In genomic region chr11:33324211-33324985, GRCh38 we compare ENCODE assay signal across 12 cellular contexts. TPM values are rescaled to one million over a fixed set of nuclear protein-coding genes. Genes with fewer than 3 reads are reported as not detected.
A peak's percentile ranks its signal among the peaks of the same experiment; 100 is the strongest.
DNase-seq lines count a peak whose midpoint lies in the region; ATAC-seq, FAIRE-seq and TF ChIP-seq lines count a peak whose summit lies in the region.
"Had no signal": no experiment of that assay in that cellular context is flagged by ENCODE, and none has a peak within 500 bp of the region (broad histone marks: within the 10 kb centered on the region; RNA-seq: fewer than 3 reads in every experiment).

No MANE protein-coding gene starts in this region.

- peak overlapping the region; percentile 32 for H3K4me2 ChIP-seq in GM12878 (ENCODE audit: control insufficient read depth, insufficient read depth)

- TF ChIP-seq CTCF in GM12878 (IDR thresholded peaks at IDR 0.05 in 2 of 3, conservative IDR thresholded peaks at IDR 0.05 in 1 of 3; ENCODE audit: control insufficient read depth in 2 of 3, extremely low read depth in 1 of 3, insufficient read depth in 1 of 3, low read depth in 3 of 3, low read length in 3 of 3) (no peak), foreskin keratinocyte (conservative IDR thresholded peaks at IDR 0.05) (no peak)

- intact Hi-C loops in GM12878 (cut with micrococcal nuclease; ENCODE audit: unreplicated experiment) = no loop called here

- no peaks in the 10 kb centered on the region for H3K9me3 Mint-ChIP-seq in activated naive CD4-positive, alpha-beta T cell treated with anti-CD3 and anti-CD28 coated beads, Interleukin-2, amount 50 U/mL, for 24 hours
- H3K9me3 Mint-ChIP-seq in stimulated activated effector memory CD8-positive, alpha-beta T cell treated with anti-CD3 and anti-CD28 coated beads, Interleukin-12 subunit alpha, Interleukin-12 subunit beta, amount 100 ng/mL, for 72 hours = no peaks in the 10 kb centered on the region
- H3K9me3 Mint-ChIP-seq: activated CD4-positive, alpha-beta T cell treated with anti-CD3 and anti-CD28 coated beads, Interleukin-2, amount 10 ng/mL, durations not matched to agents 7 days and 5 days; endodermal cell had no signal

- H3K79me2 ChIP-seq in GM12878 (ENCODE audit: control insufficient read depth, insufficient read depth, low read length) = peaks cover 58% of the 10 kb centered on the region

- H3K4me1 Mint-ChIP-seq in activated naive CD4-positive, alpha-beta T cell treated with anti-CD3 and anti-CD28 coated beads, Interleukin-2, amount 50 U/mL, for 24 hours = peaks cover 42% of the 10 kb centered on the region
- H3K4me1 Mint-ChIP-seq in stimulated activated effector memory CD8-positive, alpha-beta T cell treated with anti-CD3 and anti-CD28 coated beads, Interleukin-12 subunit alpha, Interleukin-12 subunit beta, amount 100 ng/mL, for 72 hours = peaks cover 29% of the 10 kb centered on the region
- H3K4me1 Mint-ChIP-seq: activated CD4-positive, alpha-beta T cell treated with anti-CD3 and anti-CD28 coated beads, Interleukin-2, amount 10 ng/mL, durations not matched to agents 7 days and 5 days had no signal

- RAD21 ChIA-PET in GM12878 (lab: Charles Lee; ENCODE audit: unreplicated experiment) = interaction anchor here (0.6 to 1.0 kb wide), 3 partner anchors 15 to 259 kb away, joined by 3 read pairs; no protein-coding TSS in a partner anchor

- no peak for TF ChIP-seq RAD21 in GM12878 (IDR thresholded peaks at IDR 0.05; ENCODE audit: insufficient read depth, low read depth, low read length)

- H3K27ac ChIP-seq in GM12878 (ENCODE audit: control insufficient read depth, insufficient read depth) (peak overlapping the region; percentile 53), foreskin keratinocyte (no peak overlapping the region)

- no peaks in the 10 kb centered on the region for H3K36me3 Mint-ChIP-seq in activated naive CD4-positive, alpha-beta T cell treated with anti-CD3 and anti-CD28 coated beads, Interleukin-2, amount 50 U/mL, for 24 hours
- peaks cover 9% of the 10 kb centered on the region for H3K36me3 Mint-ChIP-seq in stimulated activated effector memory CD8-positive, alpha-beta T cell treated with anti-CD3 and anti-CD28 coated beads, Interleukin-12 subunit alpha, Interleukin-12 subunit beta, amount 100 ng/mL, for 72 hours

- H3K27me3 Mint-ChIP-seq in activated naive CD4-positive, alpha-beta T cell treated with anti-CD3 and anti-CD28 coated beads, Interleukin-2, amount 50 U/mL, for 24 hours = no peaks in the 10 kb centered on the region
- H3K27me3 Mint-ChIP-seq: activated CD4-positive, alpha-beta T cell treated with anti-CD3 and anti-CD28 coated beads, Interleukin-2, amount 10 ng/mL, durations not matched to agents 7 days and 5 days had no signal

- ATAC-seq in HG03139 (IDR thresholded peaks at IDR 0.05; ENCODE audit: unreplicated experiment) (peak; percentile 54), GM12878 (peak; percentile 78), foreskin keratinocyte (no peak), HG02938 (IDR thresholded peaks at IDR 0.05; ENCODE audit: unreplicated experiment) (no peak)
- no peak for ATAC-seq in stimulated activated effector memory CD8-positive, alpha-beta T cell treated with anti-CD3 and anti-CD28 coated beads, Interleukin-12 subunit alpha, Interleukin-12 subunit beta, amount 100 ng/mL, for 72 hours

- TF ChIP-seq EP300 in GM12878 (IDR thresholded peaks at IDR 0.05; ENCODE audit: borderline replicate concordance in 1 of 2, control insufficient read depth in 1 of 2, low read depth in 2 of 2, low read length in 2 of 2) = no peak

- H3K4me1 ChIP-seq in GM12878 (ENCODE audit: control insufficient read depth, insufficient read depth, low read length) = peaks cover 26% of the 10 kb centered on the region
- H3K4me1 ChIP-seq in foreskin keratinocyte = no peaks in the 10 kb centered on the region

- no peak overlapping the region for H3K4me3 ChIP-seq in GM12878
- H3K4me3 ChIP-seq: upper lobe of left lung had no signal

- POLR2A ChIA-PET in GM12878 (lab: Charles Lee) = no interaction called here

- no peak overlapping the region for H3K4me3 Mint-ChIP-seq in activated naive CD4-positive, alpha-beta T cell treated with anti-CD3 and anti-CD28 coated beads, Interleukin-2, amount 50 U/mL, for 24 hours
- no peak overlapping the region for H3K4me3 Mint-ChIP-seq in stimulated activated effector memory CD8-positive, alpha-beta T cell treated with anti-CD3 and anti-CD28 coated beads, Interleukin-12 subunit alpha, Interleukin-12 subunit beta, amount 100 ng/mL, for 72 hours
- H3K4me3 Mint-ChIP-seq: activated CD4-positive, alpha-beta T cell treated with anti-CD3 and anti-CD28 coated beads, Interleukin-2, amount 10 ng/mL, durations not matched to agents 7 days and 5 days; endodermal cell had no signal

- no peak overlapping the region for H2AFZ ChIP-seq in GM12878 (ENCODE audit: control insufficient read depth, low read depth, low read length)

- no peak for DNase-seq in activated naive CD4-positive, alpha-beta T cell treated with anti-CD3 and anti-CD28 coated beads, Interleukin-2, amount 50 U/mL, for 16 hours
- DNase-seq in GM12878 (ENCODE audit: low read depth, low spot score) (no peak), foreskin keratinocyte (no peak), DMS114 treated with DMSO at 0.1 percent for 48 hours (lab: John Stamatoyannopoulos, UW; ENCODE audit: unreplicated experiment) (no peak)
- no peak for DNase-seq in stimulated activated effector memory CD8-positive, alpha-beta T cell treated with anti-CD3 and anti-CD28 coated beads, Interleukin-12 subunit alpha, Interleukin-12 subunit beta, amount 100 ng/mL, for 72 hours (ENCODE audit: low spot score in 2 of 2)
- DNase-seq: activated CD4-positive, alpha-beta T cell treated with anti-CD3 and anti-CD28 coated beads, Interleukin-2, amount 10 ng/mL, durations not matched to agents 7 days and 5 days; endodermal cell; NCI-H1694; upper lobe of left lung had no signal

- SMC1A ChIA-PET in GM12878 (lab: Charles Lee; ENCODE audit: uncharacterized antibody, unreplicated experiment) = interaction anchor here (0.7 to 6.7 kb wide), 6 partner anchors 11 to 159 kb away, joined by 3 to 44 read pairs (median 3); no protein-coding TSS in a partner anchor

- WGBS in GM12878 (ENCODE audit: insufficient coverage, insufficient replicate concordance, low lambda C conversion rate, missing lambda C conversion rate) = 98% methylated on average over 5 of the region's 5 CpGs

- no peak for TF ChIP-seq POLR2A in GM12878 (IDR thresholded peaks at IDR 0.05; ENCODE audit: low read depth, low read length)

- in situ Hi-C loops in GM12878 (cut with MboI) = loop anchor here (10.0 kb wide), 1 partner anchor 370 kb away; no protein-coding TSS in a partner anchor

- H3K27ac Mint-ChIP-seq in activated naive CD4-positive, alpha-beta T cell treated with anti-CD3 and anti-CD28 coated beads, Interleukin-2, amount 50 U/mL, for 24 hours = peak overlapping the region; percentile 44
- peak overlapping the region; percentile 9 for H3K27ac Mint-ChIP-seq in stimulated activated effector memory CD8-positive, alpha-beta T cell treated with anti-CD3 and anti-CD28 coated beads, Interleukin-12 subunit alpha, Interleukin-12 subunit beta, amount 100 ng/mL, for 72 hours
- H3K27ac Mint-ChIP-seq: activated CD4-positive, alpha-beta T cell treated with anti-CD3 and anti-CD28 coated beads, Interleukin-2, amount 10 ng/mL, durations not matched to agents 7 days and 5 days; endodermal cell had no signal

- FAIRE-seq in GM12878 (lab: Jason Lieb, UNC) = no peak

- no peaks in the 10 kb centered on the region for H3K27me3 ChIP-seq in GM12878 (replicated peaks in 1 of 2; ENCODE audit: control insufficient read depth in 2 of 2, insufficient read depth in 2 of 2, low read length in 1 of 2)
- H3K27me3 ChIP-seq in foreskin keratinocyte = no peaks in the 10 kb centered on the region
- H3K27me3 ChIP-seq: upper lobe of left lung had no signal

- no peak overlapping the region for H3K9ac ChIP-seq in GM12878 (ENCODE audit: control insufficient read depth, insufficient read depth, low read length)

- H3K36me3 ChIP-seq in GM12878 (ENCODE audit: control insufficient read depth in 2 of 2, insufficient read depth in 2 of 2, low read length in 1 of 2) = no peaks in the 10 kb centered on the region
- H3K36me3 ChIP-seq: upper lobe of left lung had no signal

- no TSS peak for BruUV-seq in GM12878 (replicated peaks; lab: Mats Ljungman, UMichigan)

- CTCF ChIA-PET in GM12878 (lab: Yijun Ruan, JAX) = interaction anchor here (1.0 to 1.2 kb wide), 2 partner anchors 64 to 158 kb away, joined by 3 to 4 read pairs; no protein-coding TSS in a partner anchor

- H3K9me3 ChIP-seq in GM12878 (replicated peaks; ENCODE audit: control insufficient read depth, insufficient read depth, low read length) = no peaks in the 10 kb centered on the region
- H3K9me3 ChIP-seq: upper lobe of left lung had no signal

- no peaks in the 10 kb centered on the region for H4K20me1 ChIP-seq in GM12878 (ENCODE audit: control insufficient read depth, insufficient read depth)

RNA-seq across cellular contexts. Expression of gene KIAA1549L, which starts 51.5 kb away (rescaled TPM):
- total RNA-seq in GM12878 (2013; cell fraction: nucleolus; rRNA removed) = 20.7 and 21.8 TPM in 2 replicates
- total RNA-seq in GM12878 (2014; rRNA removed) = 2.1 and 2.4 TPM in 2 replicates
- total RNA-seq in GM12878 (2014; rRNA removed; fragmentation: Illumina TruSeq; extraction: Trizol) = 1.7 and 1.9 TPM in 2 replicates
- total RNA-seq in GM12878 (2021) = 4.4 and 4.7 TPM in 2 replicates
- 1.1 TPM for polyA plus RNA-seq in GM12878 (2011; ENCODE audit: low read depth)
- polyA plus RNA-seq in GM12878 (2011; rRNA removed) = 1.3 and 2.7 TPM in 2 replicates
- 1.8 and 2.5 TPM in 2 replicates for polyA plus RNA-seq in GM12878 (2011; cell fraction: cytosol; rRNA removed)
- 3.1 and 3.7 TPM in 2 replicates for polyA plus RNA-seq in GM12878 (2011; cell fraction: nucleus; rRNA removed)
- polyA plus RNA-seq in GM12878 (2012) = 1.5 and 1.8 TPM in 2 replicates
- 2.3 and 2.7 TPM in 2 replicates for polyA plus RNA-seq in GM12878 (2014; fragmentation: Illumina TruSeq; extraction: Trizol)
- under 1 TPM; 0.27 to 0.35 TPM for polyA plus RNA-seq in GM12878 (2014; fragmentation: Nextera tagmentation; extraction: Ambion mirVana)
- polyA plus RNA-seq in GM12878 (2014; rRNA removed) = 1.9 and 2.1 TPM in 2 replicates
- polyA plus RNA-seq in GM12878 (2016; fragmentation: Nextera tagmentation; extraction: Ambion mirVana) = under 1 TPM; 0.64 to 0.96 TPM
- 4.5 and 5.9 TPM in 2 replicates for polyA minus RNA-seq in GM12878 (2011; rRNA and poly(A)+ RNA removed)
- 2.6 and 3.5 TPM in 2 replicates for polyA minus RNA-seq in GM12878 (2011; cell fraction: cytosol; rRNA and poly(A)+ RNA removed)
- 3.7 and 4.6 TPM in 2 replicates for polyA minus RNA-seq in GM12878 (2011; cell fraction: nucleus; rRNA and poly(A)+ RNA removed)
- 5.6 and 18.4 TPM in 2 replicates for total RNA-seq in foreskin keratinocyte
- polyA plus RNA-seq in foreskin keratinocyte = 1.1 and 2.5 TPM in 2 replicates
- total RNA-seq: activated CD4-positive, alpha-beta T cell treated with anti-CD3 and anti-CD28 coated beads, Interleukin-2, amount 10 ng/mL, durations not matched to agents 7 days and 5 days had no signal

Comparison
In these comparisons a context has a peak if more than half of its experiments do, and no peak if none do; other contexts are left out.
1. ATAC-seq: peak in HG03139 (single experiment) and GM12878 (single experiment); none in stimulated activated effector memory CD8-positive, alpha-beta T cell treated with anti-CD3 and anti-CD28 coated beads, Interleukin-12 subunit alpha, Interleukin-12 subunit beta, amount 100 ng/mL, for 72 hours (single experiment), foreskin keratinocyte (single experiment) and HG02938 (single experiment).